8 cellular contexts compared by ENCODE assay signal in genomic region chrX:125205918-125206665, GRCh38.
DNase-seq lines count a peak whose midpoint lies in the region; ATAC-seq and TF ChIP-seq lines count a peak whose summit lies in the region.

No MANE protein-coding gene starts in this region.

- H3K4me3 ChIP-seq in WI38 (ENCODE audit: low read depth, low read length) (peak overlapping the region; percentile 54), iPS-11a (ENCODE audit: low read depth, low read length) (peak overlapping the region; percentile 15)

- peaks cover 13% of the 10 kb centered on the region for H3K4me1 Mint-ChIP-seq in stimulated activated naive CD8-positive, alpha-beta T cell treated with anti-CD3 and anti-CD28 coated beads, Interleukin-15, Interleukin-2, amounts not matched to agents 100 ng/mL and 50 ng/mL, for 24 hours (ENCODE audit: low read depth)

- no peaks in the 10 kb centered on the region for H3K9me3 Mint-ChIP-seq in stimulated activated naive CD8-positive, alpha-beta T cell treated with anti-CD3 and anti-CD28 coated beads, Interleukin-15, Interleukin-2, amounts not matched to agents 100 ng/mL and 50 ng/mL, for 24 hours

- ATAC-seq in HG03097 (IDR thresholded peaks at IDR 0.05; ENCODE audit: low FRiP score, unreplicated experiment) = no peak
- no peak for ATAC-seq in HG02623 (IDR thresholded peaks at IDR 0.05; ENCODE audit: unreplicated experiment)

- DNase-seq in NCI-H345 (lab: John Stamatoyannopoulos, UW) (peak; percentile 9), NCI-H345 treated with DMSO at 0.1 percent for 48 hours (lab: John Stamatoyannopoulos, UW; ENCODE audit: unreplicated experiment) (no peak)
- no peak for DNase-seq in effector CD8-positive, alpha-beta T cell (lab: John Stamatoyannopoulos, UW)

- peak overlapping the region; percentile 71 for H3K4me3 Mint-ChIP-seq in stimulated activated naive CD8-positive, alpha-beta T cell treated with anti-CD3 and anti-CD28 coated beads, Interleukin-15, Interleukin-2, amounts not matched to agents 100 ng/mL and 50 ng/mL, for 24 hours

- peaks cover 43% of the 10 kb centered on the region for H3K27me3 Mint-ChIP-seq in stimulated activated naive CD8-positive, alpha-beta T cell treated with anti-CD3 and anti-CD28 coated beads, Interleukin-15, Interleukin-2, amounts not matched to agents 100 ng/mL and 50 ng/mL, for 24 hours

- no peak for TF ChIP-seq CTCF in WI38 (IDR thresholded peaks at IDR 0.05; ENCODE audit: low read depth, low read length)

- H3K36me3 Mint-ChIP-seq in stimulated activated naive CD8-positive, alpha-beta T cell treated with anti-CD3 and anti-CD28 coated beads, Interleukin-15, Interleukin-2, amounts not matched to agents 100 ng/mL and 50 ng/mL, for 24 hours (ENCODE audit: low read depth) = no peaks in the 10 kb centered on the region

- H3K27ac Mint-ChIP-seq in stimulated activated naive CD8-positive, alpha-beta T cell treated with anti-CD3 and anti-CD28 coated beads, Interleukin-15, Interleukin-2, amounts not matched to agents 100 ng/mL and 50 ng/mL, for 24 hours = no peak overlapping the region
